Comparison of ENCODE assay signal across 8 cellular contexts in genomic region chr3:141412936-141413354, GRCh38. TPM values are rescaled to one million over a fixed set of nuclear protein-coding genes. Genes with fewer than 3 reads are reported as not detected.
DNase-seq lines count a peak whose midpoint lies in the region; ATAC-seq and TF ChIP-seq lines count a peak whose summit lies in the region.

No MANE protein-coding gene starts in this region.

- H3K27me3 ChIP-seq in A673 (replicated peaks; ENCODE audit: insufficient read depth, low read depth, low read length, poor library complexity) (no peaks in the 10 kb centered on the region), thoracic aorta (replicated peaks; ENCODE audit: insufficient read depth) (no peaks in the 10 kb centered on the region)

- H3K27me3 Mint-ChIP-seq in chondrocyte (ENCODE audit: low read depth) = no peaks in the 10 kb centered on the region

- ATAC-seq in thoracic aorta (ENCODE audit: insufficient number of reproducible peaks, low FRiP score, low read depth) (peak; percentile 68), GM21576 (IDR thresholded peaks at IDR 0.05; ENCODE audit: unreplicated experiment) (no peak)

- peaks cover 74% of the 10 kb centered on the region for H3K4me1 Mint-ChIP-seq in chondrocyte (ENCODE audit: low read depth)

- H3K36me3 ChIP-seq in A673 (ENCODE audit: insufficient read depth, low read length, poor library complexity, severe bottlenecking) (no peaks in the 10 kb centered on the region), thoracic aorta (peaks cover 3% of the 10 kb centered on the region)

- no peaks in the 10 kb centered on the region for H3K9me3 Mint-ChIP-seq in chondrocyte (ENCODE audit: low read depth)

- H3K4me1 ChIP-seq in A673 (ENCODE audit: insufficient read depth, low read length, poor library complexity, severe bottlenecking) = peaks cover 41% of the 10 kb centered on the region
- peaks cover 70 to 98% of the 10 kb centered on the region in 2 donors for H3K4me1 ChIP-seq in thoracic aorta (ENCODE audit: control insufficient read depth in 1 of 2, low read depth in 2 of 2)

- H3K36me3 Mint-ChIP-seq in chondrocyte (ENCODE audit: low read depth) = peaks cover 23% of the 10 kb centered on the region

- CTCF ChIA-PET in A673 (lab: Charles Lee) = interaction anchor here (1.0 kb wide), 1 partner anchor 27 kb away, joined by 3 read pairs; no protein-coding TSS in a partner anchor

- intact Hi-C loops in A673 (cut with micrococcal nuclease; ENCODE audit: unreplicated experiment) = no loop called here

- peak; percentile 43 for DNase-seq in A673 (ENCODE audit: low spot score)
- peak; percentile 91 for DNase-seq in NCI-H2196 (lab: John Stamatoyannopoulos, UW; ENCODE audit: unreplicated experiment)
- DNase-seq in chondrocyte (ENCODE audit: low spot score) = no peak
- peak; percentile 93 for DNase-seq in mesenteric fat pad (ENCODE audit: low spot score)
- DNase-seq in thoracic aorta (ENCODE audit: low spot score) = peak; percentile 83
- no peak for DNase-seq in foreskin melanocyte
- no peak for DNase-seq in 8988T

- no peak overlapping the region for H3K4me3 ChIP-seq in A673 (ENCODE audit: low read depth, low read length, poor library complexity, severe bottlenecking)
- peak overlapping the region; percentile 68 for H3K4me3 ChIP-seq in thoracic aorta

- H3K27ac ChIP-seq in A673 (ENCODE audit: low read depth, low read length, poor library complexity, severe bottlenecking) = peak overlapping the region; percentile 66
- H3K27ac ChIP-seq in thoracic aorta = peak overlapping the region; percentile 87 to 99

- H3K27ac Mint-ChIP-seq in chondrocyte (ENCODE audit: unreplicated experiment) = peak overlapping the region; percentile 93

- peak overlapping the region; percentile 42 for H3K4me3 Mint-ChIP-seq in chondrocyte (ENCODE audit: unreplicated experiment)

- POLR2A ChIA-PET in A673 (lab: Charles Lee; ENCODE audit: low non-redundant PET) = no interaction called here

- TF ChIP-seq CTCF in A673 (conservative IDR thresholded peaks at IDR 0.05; ENCODE audit: low read depth, low read length) = no peak
- TF ChIP-seq CTCF in chondrocyte (IDR thresholded peaks at IDR 0.05) = no peak
- no peak for TF ChIP-seq CTCF in thoracic aorta (IDR thresholded peaks at IDR 0.05)

- H3K9me3 ChIP-seq in A673 (ENCODE audit: low read depth, low read length, poor library complexity, severe bottlenecking) (no peaks in the 10 kb centered on the region), thoracic aorta (no peaks in the 10 kb centered on the region)

- BruUV-seq in A673 (replicated peaks; lab: Mats Ljungman, UMichigan) = no TSS peak

RNA-seq across cellular contexts. Expression of gene ZBTB38, which starts 44.6 kb away (rescaled TPM):
- 19.1 and 23.7 TPM in 2 replicates for total RNA-seq in A673 (2021)
- 50.4 to 71.1 TPM (median 64.6 TPM) in 3 replicates for total RNA-seq in chondrocyte
- 75.4 TPM for total RNA-seq in mesenteric fat pad
- total RNA-seq in thoracic aorta = 100 to 1,000 TPM; 169 to 215 TPM

Comparison
In these comparisons a context has a peak if more than half of its experiments do, and no peak if none do; other contexts are left out.
1. DNase-seq: peak in A673 (single experiment), NCI-H2196 (single experiment), mesenteric fat pad (single experiment) and thoracic aorta (single experiment); none in chondrocyte (single experiment), foreskin melanocyte (single experiment) and 8988T (single experiment).